Comparison of ENCODE assay signal across 12 cellular contexts in the genomic region with DNA sequence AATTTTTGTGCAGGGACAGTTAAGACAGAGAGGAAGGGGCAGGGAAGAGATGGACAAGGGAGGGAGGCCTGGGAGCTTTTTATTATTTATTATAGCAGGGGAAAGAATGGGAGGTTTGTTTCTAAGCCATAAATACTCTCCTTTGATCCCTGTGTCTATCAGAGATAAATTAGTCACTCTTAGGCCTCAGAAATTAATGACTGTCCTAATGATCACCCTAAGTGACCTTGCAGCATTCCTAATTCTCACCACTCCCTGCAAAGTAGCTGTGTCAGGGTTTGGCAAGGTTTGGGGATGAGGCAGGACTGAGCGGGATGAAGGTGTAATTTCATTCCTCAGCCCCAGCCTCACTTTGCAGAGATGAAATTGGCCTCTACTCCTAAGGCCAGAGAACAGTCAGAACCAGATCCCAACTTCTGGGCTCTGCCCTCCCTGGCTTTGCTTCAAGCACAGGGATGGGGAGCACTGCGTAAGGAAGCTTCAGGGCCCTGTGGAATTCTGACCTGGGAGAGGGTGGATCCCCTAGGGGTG.
A peak's percentile ranks its signal among the peaks of the same experiment; 100 is the strongest.
DNase-seq lines count a peak whose midpoint lies in the region; ATAC-seq and TF ChIP-seq lines count a peak whose summit lies in the region.
"Had no signal": no experiment of that assay in that cellular context is flagged by ENCODE, and none has a peak within 500 bp of the region (broad histone marks: within the 10 kb centered on the region; RNA-seq: fewer than 3 reads in every experiment).

No MANE protein-coding gene starts in this region.

- H3K27ac Mint-ChIP-seq in WTC11 = peak overlapping the region; percentile 36
- H3K27ac Mint-ChIP-seq in CD4-positive, alpha-beta memory T cell = no peak overlapping the region

- H3K4me3 ChIP-seq in CD4-positive, alpha-beta memory T cell (ENCODE audit: low read length in 2 of 2) = no peak overlapping the region
- H3K4me3 ChIP-seq: SJSA1 had no signal

- DNase-seq in EH (ENCODE audit: low read depth) (peak; percentile 16), WTC11 (ENCODE audit: low spot score) (no peak), foreskin melanocyte (peak; percentile 78), sciatic nerve (ENCODE audit: low spot score) (peak; percentile 65), NCI-H187 (lab: John Stamatoyannopoulos, UW) (no peak), NCI-H82 treated with DMSO at 0.1 percent for 48 hours (lab: John Stamatoyannopoulos, UW; ENCODE audit: unreplicated experiment) (no peak)
- DNase-seq in CD4-positive, alpha-beta memory T cell = no peak
- no peak for DNase-seq in stimulated activated CD4-positive, alpha-beta T cell treated with anti-CD3 and anti-CD28 coated beads, Interleukin-2, amount 100 ng/mL, for 24 hours
- DNase-seq: effector CD8-positive, alpha-beta T cell; NCI-H2081 treated with DMSO at 0.1 percent for 48 hours; stimulated activated CD4-positive, alpha-beta T cell treated with anti-CD3 and anti-CD28 coated beads, Interleukin-2, amount 100 ng/mL, for 48 hours had no signal

- H3K27ac ChIP-seq in CD4-positive, alpha-beta memory T cell (ENCODE audit: low read depth, low read length) = no peak overlapping the region
- H3K27ac ChIP-seq: SJSA1 had no signal

- TF ChIP-seq CTCF in WTC11 (IDR thresholded peaks at IDR 0.05) = no peak

- POLR2A ChIA-PET in WTC11 (lab: Charles Lee) = interaction anchor here (0.6 kb wide), 1 partner anchor 56 kb away, joined by 3 read pairs; no protein-coding TSS in a partner anchor
- POLR2A ChIA-PET in CD4-positive, alpha-beta memory T cell (lab: Charles Lee; ENCODE audit: partially characterized antibody) = no interaction called here

- no peaks in the 10 kb centered on the region for H3K36me3 ChIP-seq in CD4-positive, alpha-beta memory T cell (ENCODE audit: insufficient read depth, low read length)
- H3K36me3 ChIP-seq: SJSA1 had no signal

- no peaks in the 10 kb centered on the region for H3K9me3 Mint-ChIP-seq in WTC11
- H3K9me3 Mint-ChIP-seq in CD4-positive, alpha-beta memory T cell = peaks cover 0 to 3% (median 0%) of the 10 kb centered on the region in 8 donors

- peaks cover 4% of the 10 kb centered on the region for H3K4me1 ChIP-seq in CD4-positive, alpha-beta memory T cell (ENCODE audit: insufficient read depth, low read length)

- peaks cover 2% of the 10 kb centered on the region; the same call in 1 of the 2 replicates for H3K27me3 Mint-ChIP-seq in WTC11 (ENCODE audit: low read depth)
- peaks cover 0 to 1% of the 10 kb centered on the region in 2 donors for H3K27me3 Mint-ChIP-seq in CD4-positive, alpha-beta memory T cell

- CTCF ChIA-PET in WTC11 (lab: Charles Lee) = interaction anchor here (0.5 to 2.6 kb wide), 20 partner anchors 9 to 546 kb away, joined by 3 to 23 read pairs (median 4); a partner anchor contains a TSS
- CTCF ChIA-PET in CD4-positive, alpha-beta memory T cell (lab: Charles Lee; ENCODE audit: partially characterized antibody) = interaction anchor here (0.8 to 6.1 kb wide), 11 partner anchors 9 to 506 kb away, joined by 3 to 67 read pairs (median 3); a partner anchor contains a TSS

- intact Hi-C loops in sciatic nerve (cut with DNase I) = no loop called here
- intact Hi-C loops in CD4-positive, alpha-beta memory T cell (cut with micrococcal nuclease) = loop anchor here (5.0 kb wide), 1 partner anchor 214 kb away; a partner anchor contains a TSS

- H3K36me3 Mint-ChIP-seq in WTC11 = no peaks in the 10 kb centered on the region
- H3K36me3 Mint-ChIP-seq in CD4-positive, alpha-beta memory T cell = no peaks in the 10 kb centered on the region

- no peaks in the 10 kb centered on the region for H3K9me3 ChIP-seq in CD4-positive, alpha-beta memory T cell (ENCODE audit: control insufficient read depth in 1 of 2, low read length in 2 of 2)
- H3K9me3 ChIP-seq: SJSA1 had no signal

- ATAC-seq in WTC11 (no peak), sciatic nerve (peak; percentile 75)

- H3K27me3 ChIP-seq in CD4-positive, alpha-beta memory T cell (ENCODE audit: insufficient read depth, low read length) = no peaks in the 10 kb centered on the region
- H3K27me3 ChIP-seq: SJSA1 had no signal

- no peak overlapping the region for H3K4me3 Mint-ChIP-seq in WTC11
- H3K4me3 Mint-ChIP-seq in CD4-positive, alpha-beta memory T cell = no peak overlapping the region

- H3K4me1 Mint-ChIP-seq in WTC11 = peaks cover 34% of the 10 kb centered on the region
- H3K4me1 Mint-ChIP-seq in CD4-positive, alpha-beta memory T cell = peaks cover 0 to 17% (median 2%) of the 10 kb centered on the region in 4 donors

TF ChIP-seq in WTC11, 78 proteins besides CTCF, POLR2A, EP300 and RAD21:
- no peak for TF ChIP-seq ZNF671 (CRISPR knock-in tag; IDR thresholded peaks at IDR 0.05)
- no peak for TF ChIP-seq ZNF138 (CRISPR knock-in tag; conservative IDR thresholded peaks at IDR 0.05)
- TF ChIP-seq, protein P1, sequence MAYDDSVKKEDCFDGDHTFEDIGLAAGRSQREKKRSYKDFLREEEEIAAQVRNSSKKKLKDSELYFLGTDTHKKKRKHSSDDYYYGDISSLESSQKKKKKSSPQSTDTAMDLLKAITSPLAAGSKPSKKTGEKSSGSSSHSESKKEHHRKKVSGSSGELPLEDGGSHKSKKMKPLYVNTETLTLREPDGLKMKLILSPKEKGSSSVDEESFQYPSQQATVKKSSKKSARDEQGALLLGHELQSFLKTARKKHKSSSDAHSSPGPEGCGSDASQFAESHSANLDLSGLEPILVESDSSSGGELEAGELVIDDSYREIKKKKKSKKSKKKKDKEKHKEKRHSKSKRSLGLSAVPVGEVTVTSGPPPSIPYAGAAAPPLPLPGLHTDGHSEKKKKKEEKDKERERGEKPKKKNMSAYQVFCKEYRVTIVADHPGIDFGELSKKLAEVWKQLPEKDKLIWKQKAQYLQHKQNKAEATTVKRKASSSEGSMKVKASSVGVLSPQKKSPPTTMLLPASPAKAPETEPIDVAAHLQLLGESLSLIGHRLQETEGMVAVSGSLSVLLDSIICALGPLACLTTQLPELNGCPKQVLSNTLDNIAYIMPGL (CRISPR knock-in tag; IDR thresholded peaks at IDR 0.05) = no peak
- no peak for TF ChIP-seq SOX15 (CRISPR knock-in tag; IDR thresholded peaks at IDR 0.05)
- no peak for TF ChIP-seq ZNF423 (CRISPR knock-in tag; IDR thresholded peaks at IDR 0.05)
- TF ChIP-seq, protein P2, sequence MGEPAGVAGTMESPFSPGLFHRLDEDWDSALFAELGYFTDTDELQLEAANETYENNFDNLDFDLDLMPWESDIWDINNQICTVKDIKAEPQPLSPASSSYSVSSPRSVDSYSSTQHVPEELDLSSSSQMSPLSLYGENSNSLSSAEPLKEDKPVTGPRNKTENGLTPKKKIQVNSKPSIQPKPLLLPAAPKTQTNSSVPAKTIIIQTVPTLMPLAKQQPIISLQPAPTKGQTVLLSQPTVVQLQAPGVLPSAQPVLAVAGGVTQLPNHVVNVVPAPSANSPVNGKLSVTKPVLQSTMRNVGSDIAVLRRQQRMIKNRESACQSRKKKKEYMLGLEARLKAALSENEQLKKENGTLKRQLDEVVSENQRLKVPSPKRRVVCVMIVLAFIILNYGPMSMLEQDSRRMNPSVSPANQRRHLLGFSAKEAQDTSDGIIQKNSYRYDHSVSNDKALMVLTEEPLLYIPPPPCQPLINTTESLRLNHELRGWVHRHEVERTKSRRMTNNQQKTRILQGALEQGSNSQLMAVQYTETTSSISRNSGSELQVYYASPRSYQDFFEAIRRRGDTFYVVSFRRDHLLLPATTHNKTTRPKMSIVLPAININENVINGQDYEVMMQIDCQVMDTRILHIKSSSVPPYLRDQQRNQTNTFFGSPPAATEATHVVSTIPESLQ (CRISPR knock-in tag; IDR thresholded peaks at IDR 0.05) = no peak
- no peak for TF ChIP-seq CREB1 (CRISPR knock-in tag; IDR thresholded peaks at IDR 0.05)
- no peak for TF ChIP-seq GTF2I (CRISPR knock-in tag; conservative IDR thresholded peaks at IDR 0.05)
- TF ChIP-seq, protein P3, sequence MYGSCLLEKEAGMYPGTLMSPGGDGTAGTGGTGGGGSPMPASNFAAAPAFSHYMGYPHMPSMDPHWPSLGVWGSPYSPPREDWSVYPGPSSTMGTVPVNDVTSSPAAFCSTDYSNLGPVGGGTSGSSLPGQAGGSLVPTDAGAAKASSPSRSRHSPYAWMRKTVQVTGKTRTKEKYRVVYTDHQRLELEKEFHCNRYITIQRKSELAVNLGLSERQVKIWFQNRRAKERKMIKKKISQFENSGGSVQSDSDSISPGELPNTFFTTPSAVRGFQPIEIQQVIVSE (CRISPR knock-in tag; IDR thresholded peaks at IDR 0.05; ENCODE audit: borderline replicate concordance) = no peak
- TF ChIP-seq RELA (CRISPR knock-in tag; IDR thresholded peaks at IDR 0.05; ENCODE audit: borderline replicate concordance) = no peak
- TF ChIP-seq JUN (CRISPR knock-in tag; IDR thresholded peaks at IDR 0.05) = no peak
- no peak; the same call in 1 of the 2 replicates for TF ChIP-seq ZNF263 (CRISPR knock-in tag; IDR thresholded peaks at IDR 0.05; ENCODE audit: low read depth)
- TF ChIP-seq, protein P4, sequence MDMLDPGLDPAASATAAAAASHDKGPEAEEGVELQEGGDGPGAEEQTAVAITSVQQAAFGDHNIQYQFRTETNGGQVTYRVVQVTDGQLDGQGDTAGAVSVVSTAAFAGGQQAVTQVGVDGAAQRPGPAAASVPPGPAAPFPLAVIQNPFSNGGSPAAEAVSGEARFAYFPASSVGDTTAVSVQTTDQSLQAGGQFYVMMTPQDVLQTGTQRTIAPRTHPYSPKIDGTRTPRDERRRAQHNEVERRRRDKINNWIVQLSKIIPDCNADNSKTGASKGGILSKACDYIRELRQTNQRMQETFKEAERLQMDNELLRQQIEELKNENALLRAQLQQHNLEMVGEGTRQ (CRISPR knock-in tag; IDR thresholded peaks at IDR 0.05) = no peak

Comparison
In these comparisons a context has a peak if more than half of its experiments do, and no peak if none do; other contexts are left out.
1. DNase-seq: peak in EH (single experiment), foreskin melanocyte (single experiment) and sciatic nerve (single experiment); none in WTC11 (single experiment), NCI-H187 (0 of 2), CD4-positive, alpha-beta memory T cell (0 of 5), NCI-H82 treated with DMSO at 0.1 percent for 48 hours (single experiment) and stimulated activated CD4-positive, alpha-beta T cell treated with anti-CD3 and anti-CD28 coated beads, Interleukin-2, amount 100 ng/mL, for 24 hours (0 of 2).